ENCODE assay signal across 14 cellular contexts in genomic region chr4:37873383-37873782, GRCh38. TPM values are rescaled to one million over a fixed set of nuclear protein-coding genes. Genes with fewer than 3 reads are reported as not detected.
DNase-seq lines count a peak whose midpoint lies in the region; ATAC-seq, FAIRE-seq and TF ChIP-seq lines count a peak whose summit lies in the region.
"Had no signal": no experiment of that assay in that cellular context is flagged by ENCODE, and none has a peak within 500 bp of the region (broad histone marks: within the 10 kb centered on the region; RNA-seq: fewer than 3 reads in every experiment).

No MANE protein-coding gene starts in this region.

- H3K27me3 ChIP-seq in keratinocyte (ENCODE audit: control insufficient read depth, extremely low read depth, insufficient read depth, low read length) = no peaks in the 10 kb centered on the region
- no peaks in the 10 kb centered on the region for H3K27me3 ChIP-seq in suprapubic skin
- no peaks in the 10 kb centered on the region for H3K27me3 ChIP-seq in GM23338 (ENCODE audit: insufficient read depth)

- H3F3A ChIP-seq in GM23338 (replicated peaks; ENCODE audit: low read depth) = no peaks in the 10 kb centered on the region

- no peak overlapping the region for H3K9ac ChIP-seq in keratinocyte (ENCODE audit: control insufficient read depth, extremely low read depth, insufficient read depth, low read length)

- peaks cover 2% of the 10 kb centered on the region for H3K4me1 ChIP-seq in keratinocyte (ENCODE audit: control insufficient read depth, extremely low read depth, insufficient read depth, low read length)
- peaks cover 20% of the 10 kb centered on the region for H3K4me1 ChIP-seq in suprapubic skin
- H3K4me1 ChIP-seq in GM23338 (ENCODE audit: insufficient read depth) = no peaks in the 10 kb centered on the region

- no peaks in the 10 kb centered on the region for H3K27me3 Mint-ChIP-seq in activated T-cell treated with anti-CD3 and anti-CD28 coated beads, Interleukin-2, amount 50 U/mL, for 72 hours (ENCODE audit: low read depth)
- no peaks in the 10 kb centered on the region for H3K27me3 Mint-ChIP-seq in activated naive CD8-positive, alpha-beta T cell treated with anti-CD3 and anti-CD28 coated beads, Interleukin-2, amount 50 U/mL, for 24 hours
- peaks cover 5% of the 10 kb centered on the region for H3K27me3 Mint-ChIP-seq in GM23338 (ENCODE audit: insufficient read depth, low read depth, poor library complexity)
- H3K27me3 Mint-ChIP-seq: T-helper 17 cell had no signal

- TF ChIP-seq EP300 in suprapubic skin (IDR thresholded peaks at IDR 0.05) = peak; percentile 41

- H3K79me2 ChIP-seq in keratinocyte (ENCODE audit: control insufficient read depth, insufficient read depth, low read length) = no peaks in the 10 kb centered on the region
- no peaks in the 10 kb centered on the region for H3K79me2 ChIP-seq in GM23338 (replicated peaks; ENCODE audit: insufficient read depth)

- H2AFZ ChIP-seq in keratinocyte (ENCODE audit: control insufficient read depth, low read length) (no peak overlapping the region), GM23338 (no peak overlapping the region)

- no peak overlapping the region for H3K4me3 ChIP-seq in keratinocyte (ENCODE audit: control insufficient read depth in 2 of 3, extremely low read depth in 1 of 3, insufficient read depth in 2 of 3, low read depth in 1 of 3, low read length in 3 of 3)
- no peak overlapping the region for H3K4me3 ChIP-seq in suprapubic skin
- no peak overlapping the region for H3K4me3 ChIP-seq in GM23338

- peak; percentile 69 to 70 for ATAC-seq in activated T-cell treated with anti-CD3 and anti-CD28 coated beads, Interleukin-2, amount 50 U/mL, for 72 hours (replicated peaks in 1 of 2)
- ATAC-seq in activated naive CD8-positive, alpha-beta T cell treated with anti-CD3 and anti-CD28 coated beads, Interleukin-2, amount 50 U/mL, for 24 hours = peak; percentile 84
- no peak for ATAC-seq in HG03108 (IDR thresholded peaks at IDR 0.05; ENCODE audit: unreplicated experiment)
- no peak for ATAC-seq in GM23338
- ATAC-seq: T-helper 17 cell had no signal

- no peak overlapping the region for H3K4me3 Mint-ChIP-seq in activated T-cell treated with anti-CD3 and anti-CD28 coated beads, Interleukin-2, amount 50 U/mL, for 72 hours
- no peak overlapping the region for H3K4me3 Mint-ChIP-seq in activated naive CD8-positive, alpha-beta T cell treated with anti-CD3 and anti-CD28 coated beads, Interleukin-2, amount 50 U/mL, for 24 hours
- no peak overlapping the region for H3K4me3 Mint-ChIP-seq in GM23338
- H3K4me3 Mint-ChIP-seq: T-helper 17 cell had no signal

- no peak overlapping the region for H3K27ac Mint-ChIP-seq in activated T-cell treated with anti-CD3 and anti-CD28 coated beads, Interleukin-2, amount 50 U/mL, for 72 hours
- no peak overlapping the region for H3K27ac Mint-ChIP-seq in activated naive CD8-positive, alpha-beta T cell treated with anti-CD3 and anti-CD28 coated beads, Interleukin-2, amount 50 U/mL, for 24 hours
- no peak overlapping the region for H3K27ac Mint-ChIP-seq in GM23338
- H3K27ac Mint-ChIP-seq: T-helper 17 cell had no signal

- no peaks in the 10 kb centered on the region for H3K9me1 ChIP-seq in keratinocyte (ENCODE audit: control insufficient read depth, extremely low read depth, insufficient read depth, low read length)

- H3K9me3 Mint-ChIP-seq in activated T-cell treated with anti-CD3 and anti-CD28 coated beads, Interleukin-2, amount 50 U/mL, for 72 hours = no peaks in the 10 kb centered on the region
- no peaks in the 10 kb centered on the region for H3K9me3 Mint-ChIP-seq in activated naive CD8-positive, alpha-beta T cell treated with anti-CD3 and anti-CD28 coated beads, Interleukin-2, amount 50 U/mL, for 24 hours
- no peaks in the 10 kb centered on the region for H3K9me3 Mint-ChIP-seq in GM23338

- dilution Hi-C loops in keratinocyte (cut with MboI; ENCODE audit: extremely low pct_ligation_motif_present, low sequenced_read_pairs) = no loop called here

- 76% methylated on average over 1 of the region's 1 CpG for WGBS in suprapubic skin

- H3K9me2 ChIP-seq in GM23338 (ENCODE audit: insufficient read depth) = no peaks in the 10 kb centered on the region

- peaks cover 32% of the 10 kb centered on the region for H3K4me1 Mint-ChIP-seq in activated T-cell treated with anti-CD3 and anti-CD28 coated beads, Interleukin-2, amount 50 U/mL, for 72 hours (ENCODE audit: low read depth)
- peaks cover 20% of the 10 kb centered on the region for H3K4me1 Mint-ChIP-seq in activated naive CD8-positive, alpha-beta T cell treated with anti-CD3 and anti-CD28 coated beads, Interleukin-2, amount 50 U/mL, for 24 hours
- peaks cover 5% of the 10 kb centered on the region for H3K4me1 Mint-ChIP-seq in GM23338

- no peaks in the 10 kb centered on the region for H3K9me3 ChIP-seq in keratinocyte (ENCODE audit: control insufficient read depth, low read depth, low read length)
- no peaks in the 10 kb centered on the region for H3K9me3 ChIP-seq in suprapubic skin

- no peak for TF ChIP-seq CTCF in keratinocyte (optimal IDR thresholded peaks at IDR 0.05 in 1 of 3, IDR thresholded peaks at IDR 0.05 in 1 of 3, conservative IDR thresholded peaks at IDR 0.05 in 1 of 3; ENCODE audit: extremely low read depth in 1 of 3, insufficient read depth in 2 of 3, low read length in 3 of 3)
- TF ChIP-seq CTCF in suprapubic skin (IDR thresholded peaks at IDR 0.05) = no peak
- no peak for TF ChIP-seq CTCF in GM23338 (conservative IDR thresholded peaks at IDR 0.05; ENCODE audit: low read depth in 2 of 2)

- TF ChIP-seq POLR2A in suprapubic skin (IDR thresholded peaks at IDR 0.05) = no peak

- FAIRE-seq in keratinocyte (lab: Jason Lieb, UNC) = no peak
- FAIRE-seq: kidney had no signal

- H3K36me3 ChIP-seq in keratinocyte (ENCODE audit: control insufficient read depth in 2 of 2, extremely low read depth in 1 of 2, insufficient read depth in 2 of 2, low read length in 2 of 2) (peaks cover 0 to 1% of the 10 kb centered on the region in 2 experiments), suprapubic skin (peaks cover 5% of the 10 kb centered on the region), GM23338 (ENCODE audit: insufficient read depth) (no peaks in the 10 kb centered on the region)

- H3K4me2 ChIP-seq in keratinocyte (ENCODE audit: control insufficient read depth, extremely low read depth, insufficient read depth, low read depth, low read length) (no peak overlapping the region), GM23338 (no peak overlapping the region)

- DNase-seq in activated T-cell treated with anti-CD3 and anti-CD28 coated beads, Interleukin-2, amount 50 U/mL, for 72 hours = no peak
- no peak for DNase-seq in activated T-cell treated with anti-CD3 and anti-CD28 coated beads, Interleukin-2, amount 50 U/mL, for 48 hours
- no peak for DNase-seq in activated naive CD8-positive, alpha-beta T cell treated with anti-CD3 and anti-CD28 coated beads, Interleukin-2, amount 50 U/mL, for 24 hours
- peak; percentile 2 for DNase-seq in keratinocyte (ENCODE audit: low read depth, low spot score)
- no peak for DNase-seq in suprapubic skin (ENCODE audit: low spot score in 2 of 2)
- DNase-seq in GM23338 (ENCODE audit: low spot score) = no peak
- no peak for DNase-seq in COR-L47 (lab: John Stamatoyannopoulos, UW)
- DNase-seq: effector CD8-positive, alpha-beta T cell; kidney; NCI-H446 treated with DMSO at 0.1 percent for 48 hours; retina; stimulated activated CD8-positive, alpha-beta memory T cell treated with anti-CD3 and anti-CD28 coated beads, Interleukin-4, amount 100 ng/mL, for 48 hours; T-helper 17 cell had no signal

- H3K36me3 Mint-ChIP-seq in activated T-cell treated with anti-CD3 and anti-CD28 coated beads, Interleukin-2, amount 50 U/mL, for 72 hours (ENCODE audit: insufficient read depth in 2 of 2) = peaks cover 0 to 2% of the 10 kb centered on the region in 2 donors
- peaks cover 9% of the 10 kb centered on the region for H3K36me3 Mint-ChIP-seq in activated naive CD8-positive, alpha-beta T cell treated with anti-CD3 and anti-CD28 coated beads, Interleukin-2, amount 50 U/mL, for 24 hours (ENCODE audit: low read depth)
- H3K36me3 Mint-ChIP-seq in GM23338 (ENCODE audit: low read depth) = no peaks in the 10 kb centered on the region; the same call in 2 of the 3 replicates

- H3K27ac ChIP-seq in keratinocyte (ENCODE audit: control insufficient read depth, insufficient read depth, low read length) (no peak overlapping the region), suprapubic skin (no peak overlapping the region), GM23338 (ENCODE audit: low read depth) (no peak overlapping the region)

- no peaks in the 10 kb centered on the region for H4K20me1 ChIP-seq in keratinocyte (ENCODE audit: control insufficient read depth, extremely low read depth, insufficient read depth, low read length)
- no peaks in the 10 kb centered on the region for H4K20me1 ChIP-seq in GM23338 (replicated peaks; ENCODE audit: insufficient read depth)

TF ChIP-seq in GM23338, 12 proteins besides CTCF, POLR2A, EP300 and RAD21 (continues in another document):
- TF ChIP-seq JUNB (IDR thresholded peaks at IDR 0.05; ENCODE audit: unreplicated experiment) = no peak

RNA-seq across cellular contexts. Expression of gene TBC1D1, which starts 17.5 kb away (rescaled TPM):
- total RNA-seq in activated T-cell treated with anti-CD3 and anti-CD28 coated beads, Interleukin-2, amount 50 U/mL, for 72 hours = 10 to 100 TPM; 58.0 to 68.7 TPM
- polyA plus RNA-seq in keratinocyte = 25.9 to 42.0 TPM (median 32.5 TPM) in 3 replicates
- 9.2 TPM for polyA plus RNA-seq in keratinocyte (2011; ENCODE audit: low read depth)
- polyA plus RNA-seq in keratinocyte (2011; cell fraction: cytosol; rRNA removed) = 39.1 and 42.3 TPM in 2 replicates
- 23.4 and 26.7 TPM in 2 replicates for polyA plus RNA-seq in keratinocyte (2011; cell fraction: nucleus; rRNA removed)
- 5.9 and 52.6 TPM in 2 replicates for polyA plus RNA-seq in keratinocyte (2012; ENCODE audit: low replicate concordance)
- polyA minus RNA-seq in keratinocyte = 43.6 to 69.0 TPM (median 52.6 TPM) in 3 replicates
- 42.6 TPM for polyA minus RNA-seq in keratinocyte (2011; cell fraction: cytosol; rRNA and poly(A)+ RNA removed)
- polyA minus RNA-seq in keratinocyte (2011; cell fraction: nucleus; rRNA and poly(A)+ RNA removed) = 16.7 and 34.6 TPM in 2 replicates
- 10 to 100 TPM; 16.3 to 32.0 (median 22.2) TPM for total RNA-seq in suprapubic skin
- 137 and 151 TPM in 2 replicates for total RNA-seq in GM23338 (2014; rRNA removed; shearing (Covaris generic))
- 50.7 and 53.9 TPM in 2 replicates for polyA plus RNA-seq in GM23338 (2016; fragmentation: Nextera tagmentation; extraction: Ambion mirVana)

RNA-seq across cellular contexts. Expression of gene PGM2, which starts 46.9 kb away (rescaled TPM):
- 10 to 100 TPM; 40.2 to 41.5 TPM for total RNA-seq in activated T-cell treated with anti-CD3 and anti-CD28 coated beads, Interleukin-2, amount 50 U/mL, for 72 hours
- polyA plus RNA-seq in keratinocyte (27.5 to 45.0 TPM (median 31.8 TPM) in 3 replicates), GM23338 (2016; fragmentation: Nextera tagmentation; extraction: Ambion mirVana) (10.1 and 11.4 TPM in 2 replicates)
- polyA plus RNA-seq in keratinocyte (2011; ENCODE audit: low read depth) = 60.8 TPM
- 16.7 and 29.5 TPM in 2 replicates for polyA plus RNA-seq in keratinocyte (2011; cell fraction: cytosol; rRNA removed)
- 29.5 and 39.1 TPM in 2 replicates for polyA plus RNA-seq in keratinocyte (2011; cell fraction: nucleus; rRNA removed)
- polyA plus RNA-seq in keratinocyte (2012; ENCODE audit: low replicate concordance) = 29.4 and 51.5 TPM in 2 replicates
- 10.8 to 23.8 TPM (median 16.1 TPM) in 3 replicates for polyA minus RNA-seq in keratinocyte
- 15.0 TPM for polyA minus RNA-seq in keratinocyte (2011; cell fraction: cytosol; rRNA and poly(A)+ RNA removed)
- 13.1 and 21.7 TPM in 2 replicates for polyA minus RNA-seq in keratinocyte (2011; cell fraction: nucleus; rRNA and poly(A)+ RNA removed)
- 10 to 100 TPM; 45.7 to 76.4 (median 65.8) TPM for total RNA-seq in suprapubic skin
- 30.8 and 36.6 TPM in 2 replicates for total RNA-seq in GM23338 (2014; rRNA removed; shearing (Covaris generic))

Comparison
In these comparisons a context has a peak if more than half of its experiments do, and no peak if none do; other contexts are left out.
1. ATAC-seq: peak in activated T-cell treated with anti-CD3 and anti-CD28 coated beads, Interleukin-2, amount 50 U/mL, for 72 hours (2 of 2) and activated naive CD8-positive, alpha-beta T cell treated with anti-CD3 and anti-CD28 coated beads, Interleukin-2, amount 50 U/mL, for 24 hours (single experiment); none in HG03108 (single experiment) and GM23338 (single experiment).